In genomic region chr4:1637580-1638271, GRCh38 we compare ENCODE assay signal across 30 cellular contexts.
"Had no signal": no experiment of that assay in that cellular context is flagged by ENCODE, and none has a peak within 500 bp of the region (broad histone marks: within the 10 kb centered on the region; RNA-seq: fewer than 3 reads in every experiment).

No MANE protein-coding gene starts in this region.

- ATAC-seq: activated CD4-positive, alpha-beta T cell treated with anti-CD3 and anti-CD28 coated beads for 36 hours; activated CD8-positive, alpha-beta memory T cell treated with anti-CD3 and anti-CD28 coated beads, Interleukin-2, amount 10 ng/mL, durations not matched to agents 7 days and 5 days; activated CD8-positive, alpha-beta T cell treated with anti-CD3 and anti-CD28 coated beads, Interleukin-2, amount 10 ng/mL, durations not matched to agents 7 days and 5 days; activated naive CD8-positive, alpha-beta T cell treated with anti-CD3 and anti-CD28 coated beads, Interleukin-2, amount 50 U/mL, for 24 hours; body of pancreas; effector memory CD8-positive, alpha-beta T cell; foreskin keratinocyte; gastrocnemius medialis had no signal

- H3K36me3 ChIP-seq: adrenal gland, esophagus muscularis mucosa, gastrocnemius medialis, heart left ventricle had no signal

- H3K27ac ChIP-seq: adrenal gland, body of pancreas, esophagus muscularis mucosa, foreskin keratinocyte, gastrocnemius medialis, heart left ventricle had no signal

- H3K9me3 ChIP-seq: adrenal gland, body of pancreas, gastrocnemius medialis had no signal

- H3K4me3 ChIP-seq: adrenal gland, body of pancreas, esophagus muscularis mucosa, gastrocnemius medialis, heart left ventricle had no signal

- DNase-seq: activated CD4-positive, alpha-beta memory T cell treated with anti-CD3 and anti-CD28 coated beads for 36 hours; activated CD4-positive, alpha-beta T cell treated with anti-CD3 and anti-CD28 coated beads for 36 hours; activated CD4-positive, alpha-beta T cell treated with anti-CD3 and anti-CD28 coated beads, Interleukin-2, amount 10 ng/mL, durations not matched to agents 24 days and 14 days; activated CD4-positive, CD25-positive, alpha-beta regulatory T cell; activated CD4-positive, CD25-positive, alpha-beta regulatory T cell treated with anti-CD3 and anti-CD28 coated beads, Interleukin-2, amount 50 U/mL, for 72 hours; activated CD8-positive, alpha-beta memory T cell treated with anti-CD3 and anti-CD28 coated beads, Interleukin-2, amount 10 ng/mL, durations not matched to agents 7 days and 5 days; activated CD8-positive, alpha-beta memory T cell treated with anti-CD3 and anti-CD28 coated beads, Interleukin-2, amount 50 U/mL, for 4 hours; activated CD8-positive, alpha-beta T cell treated with anti-CD3 and anti-CD28 coated beads, Interleukin-2, amount 10 ng/mL, durations not matched to agents 7 days and 5 days; activated effector memory CD4-positive, alpha-beta T cell treated with anti-CD3 and anti-CD28 coated beads, Interleukin-2, amount 50 U/mL, for 16 hours; activated naive CD4-positive, alpha-beta T cell; activated naive CD8-positive, alpha-beta T cell treated with anti-CD3 and anti-CD28 coated beads for 36 hours; activated naive CD8-positive, alpha-beta T cell treated with anti-CD3 and anti-CD28 coated beads, Interleukin-2, amount 50 U/mL, for 24 hours; activated T-cell treated with anti-CD3 and anti-CD28 coated beads, Interleukin-2, amount 50 U/mL, for 1 hour; activated T-cell treated with anti-CD3 and anti-CD28 coated beads, Interleukin-2, amount 50 U/mL, for 48 hours; adrenal gland; aorta; body of pancreas; caudate nucleus; cortex of kidney; dermis blood vessel endothelial cell; effector CD4-positive, alpha-beta T cell; effector memory CD8-positive, alpha-beta T cell; erythroblast; foreskin keratinocyte; gastrocnemius medialis; glutamatergic neuron; heart left ventricle; T-helper 2 cell had no signal

- H3K27me3 ChIP-seq: adrenal gland, body of pancreas, foreskin keratinocyte, gastrocnemius medialis, heart left ventricle had no signal

- FAIRE-seq: colon had no signal

- H3K4me1 ChIP-seq: adrenal gland, body of pancreas, esophagus muscularis mucosa, foreskin keratinocyte, gastrocnemius medialis, heart left ventricle had no signal
